Comparison of ENCODE assay signal across 26 cellular contexts in the genomic region with DNA sequence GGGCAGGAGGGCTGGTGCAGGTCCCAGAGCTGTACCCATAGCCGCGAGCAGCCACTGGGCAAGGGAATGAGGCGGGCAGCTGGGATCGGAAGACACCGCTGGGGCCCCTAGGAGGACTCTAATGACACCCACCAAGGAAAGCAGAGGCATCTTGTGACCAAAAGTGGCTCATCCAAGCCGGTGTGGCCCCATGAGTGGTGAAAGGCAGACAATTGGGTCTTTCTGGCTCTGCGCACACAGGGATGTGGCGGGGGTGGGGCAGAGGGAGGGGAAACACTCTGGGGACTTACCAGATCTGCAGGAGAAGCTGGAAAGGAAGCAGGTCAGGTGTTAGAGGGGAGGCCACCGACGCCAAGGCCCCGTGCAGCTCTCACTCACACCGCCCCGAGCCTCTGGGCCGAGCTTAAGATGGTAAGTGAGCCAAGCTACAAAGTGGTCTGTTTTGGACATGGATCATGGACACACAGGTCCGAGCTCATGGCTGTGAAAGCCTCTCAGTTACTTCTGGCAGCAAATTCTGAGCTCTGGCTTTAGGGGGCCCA. TPM values are rescaled to one million over a fixed set of nuclear protein-coding genes. Genes with fewer than 3 reads are reported as not detected.
"Had no signal": no experiment of that assay in that cellular context is flagged by ENCODE, and none has a peak within 500 bp of the region (broad histone marks: within the 10 kb centered on the region; RNA-seq: fewer than 3 reads in every experiment).

No MANE protein-coding gene starts in this region.

- H3K27me3 ChIP-seq: cardiac muscle cell, gastroesophageal sphincter, ovary, sigmoid colon, suprapubic skin, tibial artery had no signal

- DNase-seq: activated B cell treated with CpG ODN at 0.5 μM for 24 hours; activated CD4-positive, alpha-beta T cell treated with anti-CD3 and anti-CD28 coated beads, Interleukin-2, amount 50 U/mL, for 1 hour; activated effector memory CD4-positive, alpha-beta T cell treated with Interleukin-2 at 50 U/mL for 16 hours; activated naive CD4-positive, alpha-beta T cell treated with Interleukin-2 at 50 U/mL for 16 hours; anterior cingulate cortex; cortex of kidney; effector memory CD8-positive, alpha-beta T cell; head of caudate nucleus; hippocampal formation; mesendoderm; ovary; sigmoid colon; small intestine; stimulated activated CD4-positive, alpha-beta T cell treated with anti-CD3 and anti-CD28 coated beads, Interleukin-2, amount 100 ng/mL, for 24 hours; stimulated activated naive CD4-positive, alpha-beta T cell; T-helper 1 cell; tibial artery had no signal

- H3K4me1 ChIP-seq: sigmoid colon, suprapubic skin had no signal

- H3K4me3 Mint-ChIP-seq: activated B cell treated with CpG ODN at 0.5 μM for 24 hours; activated naive CD8-positive, alpha-beta T cell; brain; effector memory CD8-positive, alpha-beta T cell; natural killer cell treated with Interleukin-12 subunit alpha and Interleukin-12 subunit beta and Interleukin-15 and Interleukin-18, amount 100 ng/mL, for 72 hours; T-helper 2 cell treated with Interferon-gamma antibody and Interleukin-4, amounts not matched to agents 5 μg/mL and 100 μg/mL, for 36 hours had no signal

- H3K27ac Mint-ChIP-seq: activated B cell treated with CpG ODN at 0.5 μM for 24 hours; activated naive CD8-positive, alpha-beta T cell; effector memory CD8-positive, alpha-beta T cell; natural killer cell treated with Interleukin-12 subunit alpha and Interleukin-12 subunit beta and Interleukin-15 and Interleukin-18, amount 100 ng/mL, for 72 hours; T-helper 2 cell treated with Interferon-gamma antibody and Interleukin-4, amounts not matched to agents 5 μg/mL and 100 μg/mL, for 36 hours had no signal

- H3K9me3 ChIP-seq: gastroesophageal sphincter, ovary, sigmoid colon, suprapubic skin, tibial artery had no signal

- H3K4me1 Mint-ChIP-seq: brain had no signal

- H3K27ac ChIP-seq: cardiac muscle cell, gastroesophageal sphincter, ovary, sigmoid colon, suprapubic skin, tibial artery had no signal

- H3K36me3 ChIP-seq: cardiac muscle cell, ovary had no signal

- H3K4me3 ChIP-seq: cardiac muscle cell, gastroesophageal sphincter, lung, ovary, sigmoid colon, suprapubic skin, tibial artery had no signal

- ATAC-seq: effector memory CD8-positive, alpha-beta T cell; gastroesophageal sphincter; natural killer cell treated with Interleukin-12 subunit alpha and Interleukin-12 subunit beta and Interleukin-15 and Interleukin-18, amount 100 ng/mL, for 72 hours had no signal

- H3K9me3 Mint-ChIP-seq: activated B cell treated with CpG ODN at 0.5 μM for 24 hours; brain; effector memory CD8-positive, alpha-beta T cell; natural killer cell treated with Interleukin-12 subunit alpha and Interleukin-12 subunit beta and Interleukin-15 and Interleukin-18, amount 100 ng/mL, for 72 hours; T-helper 2 cell treated with Interferon-gamma antibody and Interleukin-4, amounts not matched to agents 5 μg/mL and 100 μg/mL, for 36 hours had no signal

- H3K27me3 Mint-ChIP-seq: activated B cell treated with CpG ODN at 0.5 μM for 24 hours; activated naive CD8-positive, alpha-beta T cell; brain; effector memory CD8-positive, alpha-beta T cell; natural killer cell treated with Interleukin-12 subunit alpha and Interleukin-12 subunit beta and Interleukin-15 and Interleukin-18, amount 100 ng/mL, for 72 hours; progenitor cell of endocrine pancreas had no signal

- H3K36me3 Mint-ChIP-seq: natural killer cell treated with Interleukin-12 subunit alpha and Interleukin-12 subunit beta and Interleukin-15 and Interleukin-18, amount 100 ng/mL, for 72 hours had no signal

RNA-seq across cellular contexts. Expression of a gene that starts 42.3 kb away (rescaled TPM):
- total RNA-seq: activated B cell treated with CpG ODN at 0.5 μM for 24 hours had no signal
